Comparison of ENCODE assay signal across 15 cellular contexts in the genomic region with DNA sequence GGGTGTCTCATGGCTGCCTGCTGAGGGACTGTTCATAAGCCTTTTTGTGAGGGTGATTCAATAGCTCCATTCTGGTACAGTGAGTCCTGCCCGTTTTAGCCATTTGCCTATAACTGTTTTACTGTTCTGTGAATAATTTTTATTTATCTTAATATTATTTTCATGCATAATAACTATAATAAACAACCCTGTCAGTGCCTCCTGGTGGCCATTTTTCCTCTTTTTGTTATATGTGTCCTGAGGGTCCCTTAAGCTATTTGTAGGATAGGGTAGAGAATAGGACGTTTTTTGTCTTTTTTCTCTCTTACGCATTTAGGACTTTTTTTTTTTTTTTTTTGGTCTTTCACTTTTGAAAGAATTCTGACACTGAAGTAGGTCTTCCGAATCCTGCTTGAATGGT. TPM values are rescaled to one million over a fixed set of nuclear protein-coding genes. Genes with fewer than 3 reads are reported as not detected.
DNase-seq lines count a peak whose midpoint lies in the region; ATAC-seq, FAIRE-seq and TF ChIP-seq lines count a peak whose summit lies in the region.
"Had no signal": no experiment of that assay in that cellular context is flagged by ENCODE, and none has a peak within 500 bp of the region (broad histone marks: within the 10 kb centered on the region; RNA-seq: fewer than 3 reads in every experiment).

No MANE protein-coding gene starts in this region.

- H4K91ac ChIP-seq in H1 (replicated peaks; ENCODE audit: insufficient read length, low read length): no peak overlapping the region

- H3K9ac ChIP-seq in SK-N-SH (no peak overlapping the region), H1 (replicated peaks in 1 of 4; ENCODE audit: extremely low read depth in 1 of 4, low read depth in 3 of 4, low read length in 3 of 4) (no peak overlapping the region)

- H3K79me2 ChIP-seq in SK-N-SH (ENCODE audit: insufficient read depth) (no peaks in the 10 kb centered on the region), H1 (ENCODE audit: control insufficient read depth in 1 of 2, insufficient read depth in 2 of 2, low read length in 2 of 2) (no peaks in the 10 kb centered on the region)

- POLR2A ChIA-PET in SK-N-SH (lab: Yijun Ruan, JAX) (interaction anchor here (0.8 kb wide), 1 partner anchor 335 kb away, joined by 5 read pairs; no protein-coding TSS in a partner anchor), H1 (lab: Charles Lee; ENCODE audit: partially characterized antibody) (interaction anchor here (1.5 kb wide), 1 partner anchor 617 kb away, joined by 3 read pairs; no protein-coding TSS in a partner anchor)

- peaks cover 14% of the 10 kb centered on the region for H3K4me1 Mint-ChIP-seq in osteocyte (ENCODE audit: unreplicated experiment)

- H3K79me1 ChIP-seq in H1 (ENCODE audit: low read depth, low read length): no peaks in the 10 kb centered on the region

- H3F3A ChIP-seq in SK-N-SH (replicated peaks; ENCODE audit: insufficient read depth): no peaks in the 10 kb centered on the region

- H2AK5ac ChIP-seq in H1 (ENCODE audit: low read depth, low read length): no peak overlapping the region

- H3K27me3 ChIP-seq in SK-N-SH (ENCODE audit: insufficient read depth) (peaks cover 19% of the 10 kb centered on the region), H1 (replicated peaks in 1 of 4; ENCODE audit: control insufficient read depth in 3 of 4, extremely low read depth in 1 of 4, insufficient read depth in 3 of 4, low read length in 3 of 4) (peaks cover 14 to 44% (median 33%) of the 10 kb centered on the region in 4 experiments)

- peak; percentile 35 for DNase-seq in SK-N-SH
- no peak for DNase-seq in LNCaP clone FGC (ENCODE audit: low read depth)
- DNase-seq in H1 (ENCODE audit: low read depth in 1 of 2, low spot score in 2 of 2): no peak
- DNase-seq in osteocyte (ENCODE audit: extremely low spot score, unreplicated experiment): no peak
- DNase-seq in GM12892 (ENCODE audit: insufficient read length): no peak
- no peak for DNase-seq in NCI-H1105 (lab: John Stamatoyannopoulos, UW)
- DNase-seq: activated CD4-positive, alpha-beta T cell treated with anti-CD3 and anti-CD28 coated beads, Interleukin-2, amount 50 U/mL, for 48 hours; head of caudate nucleus; NCI-H1417 treated with DMSO at 0.1 percent for 48 hours; SHP77 had no signal

- no peaks in the 10 kb centered on the region for H3K9me2 ChIP-seq in SK-N-SH

- no peak overlapping the region for H3K4ac ChIP-seq in H1 (replicated peaks; ENCODE audit: insufficient read length, low read depth, low read length)

- H4K20me1 ChIP-seq in SK-N-SH (ENCODE audit: insufficient read depth) (no peaks in the 10 kb centered on the region), H1 (replicated peaks in 1 of 2; ENCODE audit: control insufficient read depth in 1 of 2, insufficient read depth in 2 of 2, low read length in 2 of 2) (peaks cover 0 to 3% of the 10 kb centered on the region in 2 experiments)

- H4K5ac ChIP-seq in H1 (ENCODE audit: insufficient read length, low read depth, low read length): no peak overlapping the region

- H3K4me2 ChIP-seq in SK-N-SH (no peak overlapping the region), H1 (ENCODE audit: insufficient read depth in 1 of 2, low read depth in 2 of 2, low read length in 2 of 2) (peak overlapping the region; percentile 92 to 93; a peak in 3 of 4 replicates)

- no peak overlapping the region for H2BK15ac ChIP-seq in H1 (ENCODE audit: low read length)

- TF ChIP-seq EP300 in SK-N-SH (IDR thresholded peaks at IDR 0.05; ENCODE audit: borderline replicate concordance in 1 of 2, low read depth in 1 of 2, low read length in 1 of 2) (no peak), H1 (IDR thresholded peaks at IDR 0.05; ENCODE audit: borderline replicate concordance in 1 of 2, low read depth in 2 of 2, low read length in 2 of 2) (no peak)

- no peak overlapping the region for H2BK20ac ChIP-seq in H1 (ENCODE audit: low read length)

- TF ChIP-seq CTCF in SK-N-SH (IDR thresholded peaks at IDR 0.05): peak; percentile 33; the same call in 1 of the 2 replicates
- TF ChIP-seq CTCF in LNCaP clone FGC (IDR thresholded peaks at IDR 0.05; ENCODE audit: control insufficient read depth, extremely low read depth, insufficient read depth): peak; percentile 9; the same call in 1 of the 2 replicates
- TF ChIP-seq CTCF in H1 (IDR thresholded peaks at IDR 0.05; ENCODE audit: control extremely low read depth in 1 of 3, insufficient read depth in 1 of 3, low read depth in 1 of 3, low read length in 3 of 3): peak in 1 of 3 experiments; percentile 19; a peak in 1 of 4 replicates
- TF ChIP-seq CTCF in osteocyte (IDR thresholded peaks at IDR 0.05): peak; percentile 31

- ATAC-seq in SK-N-SH treated with all-trans-retinoic acid at 6 μM for 48 hours (no peak), GM21737 (IDR thresholded peaks at IDR 0.05; ENCODE audit: unreplicated experiment) (no peak)

- TF ChIP-seq POLR2A in H1 (IDR thresholded peaks at IDR 0.05; ENCODE audit: control extremely low read depth in 1 of 2, low read depth in 2 of 2, low read length in 2 of 2) (no peak), GM12892 (IDR thresholded peaks at IDR 0.05; ENCODE audit: low read depth, low read length) (no peak)

- H3K9me3 ChIP-seq in SK-N-SH (no peaks in the 10 kb centered on the region), H1 (ENCODE audit: insufficient read depth in 2 of 2, low read depth in 1 of 2, low read length in 1 of 2) (no peaks in the 10 kb centered on the region)

- no peaks in the 10 kb centered on the region for H3K36me3 Mint-ChIP-seq in osteocyte (ENCODE audit: unreplicated experiment)

- no peak overlapping the region for H3K23ac ChIP-seq in H1 (ENCODE audit: insufficient read length)

- H4K8ac ChIP-seq in H1 (ENCODE audit: extremely low read depth, insufficient read depth, low read length): no peak overlapping the region

- no peak overlapping the region for H3K14ac ChIP-seq in H1 (ENCODE audit: insufficient read length)

- H3K4me3 Mint-ChIP-seq in osteocyte (ENCODE audit: unreplicated experiment): no peak overlapping the region

- no peak overlapping the region for H3K18ac ChIP-seq in H1 (ENCODE audit: extremely low read depth, low read length)

- H3K27me3 Mint-ChIP-seq in osteocyte (ENCODE audit: unreplicated experiment): peaks cover 67% of the 10 kb centered on the region

- no peak overlapping the region for H2AFZ ChIP-seq in SK-N-SH (ENCODE audit: low read depth)
- no peak overlapping the region for H2AFZ ChIP-seq in H1 (ENCODE audit: low read length)

- H2BK12ac ChIP-seq in H1 (ENCODE audit: low read depth, low read length): no peak overlapping the region

- TF ChIP-seq RAD21 in SK-N-SH (IDR thresholded peaks at IDR 0.05; ENCODE audit: low read length) (peak; percentile 17; the same call in 1 of the 2 replicates), H1 (IDR thresholded peaks at IDR 0.05 in 1 of 2, conservative IDR thresholded peaks at IDR 0.05 in 1 of 2; ENCODE audit: low read depth in 2 of 2, low read length in 2 of 2) (peak in 1 of 2 experiments; percentile 19; a peak in 1 of 4 replicates)

- WGBS in SK-N-SH (ENCODE audit: low lambda C conversion rate): 57% methylated on average over 4 of the region's 4 CpGs
- 49% methylated on average over 4 of the region's 4 CpGs; no CpG with 5 or more reads in 1 of the 2 experiments for WGBS in H1 (ENCODE audit: extremely low coverage in 1 of 2, insufficient coverage in 1 of 2, insufficient read length in 1 of 2, insufficient replicate concordance in 2 of 2, low coverage in 1 of 2, low lambda C conversion rate in 2 of 2, missing lambda C conversion rate in 1 of 2), 2 experiments

- no peak overlapping the region for H3K27ac Mint-ChIP-seq in osteocyte (ENCODE audit: unreplicated experiment)

- no peak overlapping the region for H3K56ac ChIP-seq in H1 (replicated peaks; ENCODE audit: insufficient read length, low read depth, low read length)

- H3K4me3 ChIP-seq in SK-N-SH (ENCODE audit: low read depth in 2 of 2, low read length in 1 of 2) (no peak overlapping the region), LNCaP clone FGC (ENCODE audit: low read depth, low read length) (no peak overlapping the region), H1 (ENCODE audit: extremely low read depth in 1 of 4, insufficient read depth in 2 of 4, low read depth in 3 of 4, low read length in 4 of 4) (peak overlapping the region in 1 of 4 experiments; percentile 72; a peak in 2 of 8 replicates)

- H3K4me1 ChIP-seq in SK-N-SH (ENCODE audit: control insufficient read depth in 1 of 2, insufficient read depth in 2 of 2, low read depth in 1 of 2, low read length in 1 of 2) (peaks cover 0 to 3% of the 10 kb centered on the region in 2 experiments; a peak in 1 of 4 replicates), H1 (replicated peaks in 1 of 4; ENCODE audit: control insufficient read depth in 3 of 4, insufficient read depth in 4 of 4, low read length in 3 of 4) (peaks cover 4 to 14% (median 6%) of the 10 kb centered on the region in 4 experiments)

- CTCF ChIA-PET in SK-N-SH (lab: Yijun Ruan, JAX) (interaction anchor here (0.6 to 2.1 kb wide), 8 partner anchors 17 to 640 kb away, joined by 3 to 13 read pairs (median 4); no protein-coding TSS in a partner anchor), H1 (lab: Charles Lee; ENCODE audit: partially characterized antibody) (interaction anchor here (0.6 to 2.0 kb wide), 17 partner anchors 9 to 616 kb away, joined by 3 to 11 read pairs (median 3); no protein-coding TSS in a partner anchor)

- no peaks in the 10 kb centered on the region for H3K9me3 Mint-ChIP-seq in osteocyte (ENCODE audit: unreplicated experiment)

- FAIRE-seq in H1 (lab: Jason Lieb, UNC): no peak
- no peak for FAIRE-seq in GM12892 (lab: Jason Lieb, UNC)
- FAIRE-seq: GM12891 had no signal

- H3K27ac ChIP-seq in SK-N-SH (ENCODE audit: low read depth in 2 of 2, low read length in 1 of 2): no peak overlapping the region
- no peak overlapping the region for H3K27ac ChIP-seq in H1 (ENCODE audit: low read depth, low read length)

- H2BK120ac ChIP-seq in H1 (replicated peaks; ENCODE audit: low read depth, low read length): no peak overlapping the region

- peaks cover 7% of the 10 kb centered on the region; the same call in 1 of the 2 replicates for H3K23me2 ChIP-seq in H1 (ENCODE audit: low read depth, low read length)

- no peaks in the 10 kb centered on the region for H3K36me3 ChIP-seq in SK-N-SH (replicated peaks in 1 of 2; ENCODE audit: control insufficient read depth in 1 of 2, insufficient read depth in 2 of 2, low read length in 1 of 2)
- no peaks in the 10 kb centered on the region for H3K36me3 ChIP-seq in H1 (ENCODE audit: control insufficient read depth in 2 of 4, insufficient read depth in 4 of 4, low read length in 3 of 4)

- H2BK5ac ChIP-seq in H1 (ENCODE audit: low read depth, low read length): no peak overlapping the region

RNA-seq across cellular contexts. Expression of gene C1QL3, which starts 2.9 kb away (rescaled TPM):
- polyA plus RNA-seq in SK-N-SH (2012; rRNA removed) (not detected in 2 replicates), H1 (2011; rRNA removed) (1.8 and 3.8 TPM in 2 replicates)
- polyA plus RNA-seq in SK-N-SH (2012; cell fraction: cytosol; rRNA removed): 0.01 TPM in 1 of 2 replicates, not detected in the other
- 0.02 TPM in 1 of 2 replicates, not detected in the other for polyA plus RNA-seq in SK-N-SH (2012; cell fraction: nucleus; rRNA removed)
- total RNA-seq in H1 (2021; fragmentation: NEBNext Ultra II Directional; extraction: Animal tissue kit (Norgen Biotek cat#: 25700)): 1.0 and 1.3 TPM in 2 replicates
- 2.9 TPM for polyA plus RNA-seq in H1 (2011; cell fraction: cytosol; rRNA removed)
- 3.1 TPM for polyA plus RNA-seq in H1 (2011; cell fraction: nucleus; rRNA removed)
- 2.0 to 3.1 TPM (median 2.7 TPM) in 4 replicates for polyA plus RNA-seq in H1 (2012, experiment 1 of 2)
- polyA plus RNA-seq in H1 (2012, experiment 2 of 2): 0.35 TPM
- 0.65 TPM for polyA plus RNA-seq in H1 (2013, experiment 1 of 2)
- 0.77 TPM for polyA plus RNA-seq in H1 (2013, experiment 2 of 2)
- 5.2 and 6.2 TPM in 2 replicates for polyA minus RNA-seq in H1 (2011; rRNA and poly(A)+ RNA removed)
- 6.6 TPM for polyA minus RNA-seq in H1 (2011; cell fraction: cytosol; rRNA and poly(A)+ RNA removed)
- polyA minus RNA-seq in H1 (2011; cell fraction: nucleus; rRNA and poly(A)+ RNA removed): 4.9 TPM
- not detected in 2 replicates for total RNA-seq in osteocyte
- 0.66 TPM for polyA plus RNA-seq in GM12892 (2012; ENCODE audit: missing spikeins)
- total RNA-seq: cardiac septum, subcutaneous adipose tissue had no signal
